In genomic region chr6:27251672-27252251, GRCh38 we compare ENCODE assay signal across 9 cellular contexts. TPM values are rescaled to one million over a fixed set of nuclear protein-coding genes. Genes with fewer than 3 reads are reported as not detected.
DNase-seq lines count a peak whose midpoint lies in the region; ATAC-seq and TF ChIP-seq lines count a peak whose summit lies in the region.
"Had no signal": no experiment of that assay in that cellular context is flagged by ENCODE, and none has a peak within 500 bp of the region (broad histone marks: within the 10 kb centered on the region; RNA-seq: fewer than 3 reads in every experiment).

No MANE protein-coding gene starts in this region.

- H3K36me3 ChIP-seq in Caco-2 (ENCODE audit: control insufficient read depth, insufficient read depth, low read length) (no peaks in the 10 kb centered on the region), Panc1 (ENCODE audit: control insufficient read depth, insufficient read depth, low read length) (no peaks in the 10 kb centered on the region), gastroesophageal sphincter (no peaks in the 10 kb centered on the region), prostate gland (no peaks in the 10 kb centered on the region)

- H3K4me1 ChIP-seq in Caco-2, result peaks cover 7% of the 10 kb centered on the region; the same call in 1 of the 2 replicates
- no peaks in the 10 kb centered on the region; the same call in 1 of the 2 replicates for H3K4me1 ChIP-seq in Panc1 (ENCODE audit: control insufficient read depth, insufficient read depth, low read length)
- H3K4me1 ChIP-seq in gastroesophageal sphincter, result peaks cover 0 to 14% (median 5%) of the 10 kb centered on the region in 3 donors
- H3K4me1 ChIP-seq in prostate gland (replicated peaks), result no peaks in the 10 kb centered on the region

- H3K9me3 ChIP-seq in Caco-2 (no peaks in the 10 kb centered on the region), Panc1 (ENCODE audit: control insufficient read depth, insufficient read depth, low read depth, low read length) (no peaks in the 10 kb centered on the region), gastroesophageal sphincter (no peaks in the 10 kb centered on the region), prostate gland (no peaks in the 10 kb centered on the region)

- TF ChIP-seq POLR2A in gastroesophageal sphincter (IDR thresholded peaks at IDR 0.05) (no peak), prostate gland (IDR thresholded peaks at IDR 0.05) (peak; percentile 30)

- H3K4me3 Mint-ChIP-seq in Caco-2 (ENCODE audit: unreplicated experiment), result peak overlapping the region; percentile 97

- POLR2A ChIA-PET in Caco-2 (lab: Charles Lee) (interaction anchor here (0.6 to 1.7 kb wide), 9 partner anchors 42 to 1018 kb away, joined by 3 to 15 read pairs (median 5); partner anchors contain the start of gene ZNF184), Panc1 (lab: Charles Lee) (interaction anchor here (0.5 to 0.6 kb wide), 3 partner anchors 36 to 435 kb away, joined by 3 to 7 read pairs (median 4); no protein-coding TSS in a partner anchor)

- peaks cover 13% of the 10 kb centered on the region for H3K4me1 Mint-ChIP-seq in Caco-2 (ENCODE audit: low read depth, unreplicated experiment)

- peaks cover 9% of the 10 kb centered on the region for H3K36me3 Mint-ChIP-seq in Caco-2 (ENCODE audit: insufficient read depth, unreplicated experiment)

- TF ChIP-seq EP300 in gastroesophageal sphincter (IDR thresholded peaks at IDR 0.05), result no peak

- CTCF ChIA-PET in Caco-2 (lab: Charles Lee), result interaction anchor here (0.6 to 1.6 kb wide), 14 partner anchors 9 to 642 kb away, joined by 3 to 9 read pairs (median 4); partner anchors contain the start of gene ZNF184
- CTCF ChIA-PET in Panc1 (lab: Charles Lee), result interaction anchor here (0.7 to 1.4 kb wide), 5 partner anchors 11 to 1036 kb away, joined by 3 to 4 read pairs (median 3); partner anchors contain the start of gene POM121L2

- H3K4me3 ChIP-seq in Caco-2 (ENCODE audit: low read depth, low read length) (peak overlapping the region; percentile 84), Panc1 (ENCODE audit: low read depth in 2 of 2, low read length in 2 of 2) (peak overlapping the region; percentile 62 to 90), gastroesophageal sphincter (peak overlapping the region; percentile 24 to 54), prostate gland (peak overlapping the region; percentile 56 to 59)

- no peak overlapping the region for H3K27ac Mint-ChIP-seq in Caco-2 (ENCODE audit: unreplicated experiment)

- H3K27me3 Mint-ChIP-seq in Caco-2 (ENCODE audit: insufficient read depth, unreplicated experiment), result no peaks in the 10 kb centered on the region

- BruUV-seq in Caco-2 (replicated peaks; lab: Mats Ljungman, UMichigan) (no TSS peak), Panc1 (replicated peaks; lab: Mats Ljungman, UMichigan) (no TSS peak)

- ATAC-seq in GM19463 (IDR thresholded peaks at IDR 0.05; ENCODE audit: unreplicated experiment) (peak; percentile 88), HG03575 (IDR thresholded peaks at IDR 0.05; ENCODE audit: extremely low read depth, insufficient number of reproducible peaks, low FRiP score, unreplicated experiment) (peak; percentile 50), Panc1 (peak; percentile 97), gastroesophageal sphincter (peak; percentile 60)

- 0% methylated on average over 1 of the region's 44 CpGs; no CpG with 5 or more reads in 1 of the 2 donors for WGBS in gastroesophageal sphincter (ENCODE audit: low coverage in 1 of 2), 2 donors
- WGBS in prostate gland, result 5% methylated on average over 27 of the region's 44 CpGs

- in situ Hi-C loops in Panc1 (cut with HindIII; ENCODE audit: low pct_unique_long_range_greater_than_20kb, low sequenced_read_pairs), result no loop called here

- TF ChIP-seq CTCF in Caco-2 (IDR thresholded peaks at IDR 0.05; ENCODE audit: insufficient read depth in 1 of 2, low read depth in 1 of 2, low read length in 1 of 2, severe bottlenecking in 1 of 2, unreplicated experiment in 1 of 2), result peak; percentile 52 to 77
- peak; percentile 86 for TF ChIP-seq CTCF in Panc1 (IDR thresholded peaks at IDR 0.05)
- TF ChIP-seq CTCF in gastroesophageal sphincter (IDR thresholded peaks at IDR 0.05), result peak in 1 of 4 experiments; percentile 27
- peak in 3 of 4 experiments; percentile 9 to 66 (median 52) for TF ChIP-seq CTCF in prostate gland (IDR thresholded peaks at IDR 0.05)

- no peaks in the 10 kb centered on the region for H3K27me3 ChIP-seq in Caco-2 (replicated peaks; ENCODE audit: control insufficient read depth, insufficient read depth, low read length)
- H3K27me3 ChIP-seq in Panc1 (ENCODE audit: control insufficient read depth, insufficient read depth, low read length), result peaks cover 8% of the 10 kb centered on the region; the same call in 1 of the 2 replicates
- H3K27me3 ChIP-seq in gastroesophageal sphincter, result peaks cover 90% of the 10 kb centered on the region
- no peaks in the 10 kb centered on the region for H3K27me3 ChIP-seq in prostate gland (replicated peaks; ENCODE audit: insufficient read depth)

- H3K27ac ChIP-seq in Panc1 (ENCODE audit: low read length) (peak overlapping the region; percentile 41; the same call in 1 of the 2 replicates), gastroesophageal sphincter (peak overlapping the region in 1 of 4 donors; percentile 22), prostate gland (peak overlapping the region; percentile 84 to 87)

- intact Hi-C loops in Caco-2 (cut with micrococcal nuclease; ENCODE audit: unreplicated experiment) (loop anchor here (1.0 kb wide), 1 partner anchor 63 kb away; no protein-coding TSS in a partner anchor), Panc1 (cut with micrococcal nuclease; ENCODE audit: unreplicated experiment) (no loop called here), prostate gland (cut with DNase I) (no loop called here)

- peak; percentile 94 for DNase-seq in Caco-2
- DNase-seq in Panc1 (ENCODE audit: low read depth, low spot score), result no peak
- peak; percentile 58 for DNase-seq in activated T-helper 9 cell treated with anti-CD3 and anti-CD28 coated beads, Interleukin-2, amount 50 U/mL, for 16 hours (ENCODE audit: low read depth)
- peak; percentile 79 for DNase-seq in prostate gland (ENCODE audit: low spot score)
- DNase-seq in NCI-H187 treated with DMSO at 0.1 percent for 48 hours (lab: John Stamatoyannopoulos, UW), result no peak

- H3K9me3 Mint-ChIP-seq in Caco-2 (ENCODE audit: unreplicated experiment), result no peaks in the 10 kb centered on the region

RNA-seq across cellular contexts. Expression of gene PRSS16, which starts 4.3 kb away (rescaled TPM):
- total RNA-seq in Caco-2 (2022) (16.4 and 16.5 TPM in 2 replicates), Panc1 (2021; ENCODE audit: unreplicated experiment) (4.7 TPM), gastroesophageal sphincter (1 to 10 TPM in 1 of 4 donors, not detected in 3; 2.3 TPM), prostate gland (10 to 100 TPM; 11.9 to 15.2 TPM)
- polyA plus RNA-seq in Panc1 (2012; ENCODE audit: insufficient read length), result 4.7 TPM
- total RNA-seq: dermis microvascular lymphatic vessel endothelial cell had no signal

Comparison
In these comparisons a context has a peak if more than half of its experiments do, and no peak if none do; other contexts are left out.
1. DNase-seq: peak in Caco-2 (2 of 2), activated T-helper 9 cell treated with anti-CD3 and anti-CD28 coated beads, Interleukin-2, amount 50 U/mL, for 16 hours (single experiment) and prostate gland (single experiment); none in Panc1 (single experiment) and NCI-H187 treated with DMSO at 0.1 percent for 48 hours (single experiment).
2. Peak in every context shown above with its lines, with median percentiles within 50 percentile points of each other: H3K4me3 ChIP-seq and ATAC-seq.